ENCODE assay signal across 19 cellular contexts in genomic region chr3:76324101-76324500, GRCh38.
"Had no signal": no experiment of that assay in that cellular context is flagged by ENCODE, and none has a peak within 500 bp of the region (broad histone marks: within the 10 kb centered on the region; RNA-seq: fewer than 3 reads in every experiment).

No MANE protein-coding gene starts in this region.

- H3K9me3 ChIP-seq: esophagus muscularis mucosa, prostate gland, right lobe of liver, thoracic aorta, transverse colon had no signal

- H3K4me3 ChIP-seq: esophagus muscularis mucosa, prostate gland, right lobe of liver, skin epidermis, stomach, thoracic aorta, transverse colon had no signal

- H3K36me3 ChIP-seq: esophagus muscularis mucosa, prostate gland, right lobe of liver, stomach, thoracic aorta, transverse colon had no signal

- H3K9ac ChIP-seq: parathyroid adenoma had no signal

- H2AFZ ChIP-seq: parathyroid adenoma had no signal

- H3K27ac ChIP-seq: epithelial cell of prostate, esophagus muscularis mucosa, parathyroid adenoma, prostate gland, right lobe of liver, skin epidermis, stomach, thoracic aorta, transverse colon had no signal

- H3K79me2 ChIP-seq: parathyroid adenoma had no signal

- H3K4me1 ChIP-seq: esophagus muscularis mucosa, parathyroid adenoma, prostate gland, right lobe of liver, stomach, transverse colon had no signal

- DNase-seq: effector memory CD8-positive, alpha-beta T cell; head of caudate nucleus; hippocampal formation; kidney glomerular epithelial cell; naive thymus-derived CD4-positive, alpha-beta T cell; nephron progenitor cell; retina; right lobe of liver; stimulated activated CD4-positive, alpha-beta T cell treated with anti-CD3 and anti-CD28 coated beads, Interleukin-12 subunit alpha, Interleukin-12 subunit beta, amount 100 ng/mL, for 4 hours; stimulated activated naive CD4-positive, alpha-beta T cell; stomach; substantia nigra; transverse colon had no signal

- ATAC-seq: effector memory CD8-positive, alpha-beta T cell; naive thymus-derived CD4-positive, alpha-beta T cell; right lobe of liver had no signal

- H3K27me3 ChIP-seq: esophagus muscularis mucosa, right lobe of liver, stomach, transverse colon had no signal
